Comparison of ENCODE assay signal across 8 cellular contexts in the genomic region with DNA sequence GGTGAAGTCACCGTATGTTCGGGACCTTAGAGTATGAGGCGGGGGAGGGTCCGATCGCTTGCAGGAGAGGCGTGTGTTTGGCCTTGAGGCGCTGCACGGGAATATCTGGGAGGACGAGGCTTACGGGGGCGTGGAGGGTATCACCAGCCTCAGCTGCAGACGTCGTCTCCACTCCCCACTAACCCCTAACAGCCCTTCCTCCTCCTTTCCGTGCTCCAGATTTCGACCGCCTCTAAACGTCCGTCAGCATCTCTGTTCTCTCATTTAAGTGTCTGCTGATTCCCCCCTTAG. TPM values are rescaled to one million over a fixed set of nuclear protein-coding genes. Genes with fewer than 3 reads are reported as not detected.
DNase-seq lines count a peak whose midpoint lies in the region; ATAC-seq and TF ChIP-seq lines count a peak whose summit lies in the region.

No MANE protein-coding gene starts in this region.

- H3K27ac Mint-ChIP-seq in endothelial cell (ENCODE audit: unreplicated experiment): peak overlapping the region; percentile 57
- H3K27ac Mint-ChIP-seq in natural killer cell treated with Interleukin-12 subunit alpha and Interleukin-12 subunit beta and Interleukin-15 and Interleukin-18, amount 100 ng/mL, for 72 hours: peak overlapping the region; percentile 91 to 95

- H3K9ac ChIP-seq in NT2/D1 (ENCODE audit: insufficient read length, low read depth): peak overlapping the region; percentile 98

- no peaks in the 10 kb centered on the region for H3K9me3 ChIP-seq in NT2/D1 (ENCODE audit: insufficient read depth, low read length)

- H3K4me1 Mint-ChIP-seq in endothelial cell (ENCODE audit: unreplicated experiment): peaks cover 2% of the 10 kb centered on the region
- peaks cover 15 to 18% of the 10 kb centered on the region in 2 donors for H3K4me1 Mint-ChIP-seq in natural killer cell treated with Interleukin-12 subunit alpha and Interleukin-12 subunit beta and Interleukin-15 and Interleukin-18, amount 100 ng/mL, for 72 hours (ENCODE audit: low read depth in 2 of 2)

- no peak for TF ChIP-seq CTCF in GM12864 (IDR thresholded peaks at IDR 0.05; ENCODE audit: low read depth, low read length, missing control alignments)
- TF ChIP-seq CTCF in endothelial cell (IDR thresholded peaks at IDR 0.05; ENCODE audit: unreplicated experiment): no peak

- no peaks in the 10 kb centered on the region for H3K27me3 ChIP-seq in NT2/D1 (ENCODE audit: insufficient read depth, insufficient read length)

- no peaks in the 10 kb centered on the region for H3K27me3 Mint-ChIP-seq in endothelial cell (ENCODE audit: unreplicated experiment)
- H3K27me3 Mint-ChIP-seq in natural killer cell treated with Interleukin-12 subunit alpha and Interleukin-12 subunit beta and Interleukin-15 and Interleukin-18, amount 100 ng/mL, for 72 hours: no peaks in the 10 kb centered on the region

- H3K4me1 ChIP-seq in NT2/D1 (ENCODE audit: insufficient read depth, insufficient read length): peaks cover 2% of the 10 kb centered on the region

- DNase-seq in GM12864 (ENCODE audit: low read depth) (no peak), NT2/D1 (ENCODE audit: low read depth, low spot score) (no peak), endothelial cell (ENCODE audit: low spot score) (no peak), NCI-H1417 (lab: John Stamatoyannopoulos, UW) (no peak), retina (no peak)
- no peak for DNase-seq in natural killer cell treated with Interleukin-12 subunit alpha and Interleukin-12 subunit beta and Interleukin-15 and Interleukin-18, amount 100 ng/mL, for 72 hours (ENCODE audit: low spot score)

- no peaks in the 10 kb centered on the region for H3K9me3 Mint-ChIP-seq in endothelial cell (ENCODE audit: unreplicated experiment)
- no peaks in the 10 kb centered on the region for H3K9me3 Mint-ChIP-seq in natural killer cell treated with Interleukin-12 subunit alpha and Interleukin-12 subunit beta and Interleukin-15 and Interleukin-18, amount 100 ng/mL, for 72 hours

- peak overlapping the region; percentile 96 for H3K4me3 Mint-ChIP-seq in endothelial cell (ENCODE audit: unreplicated experiment)
- peak overlapping the region; percentile 88 for H3K4me3 Mint-ChIP-seq in natural killer cell treated with Interleukin-12 subunit alpha and Interleukin-12 subunit beta and Interleukin-15 and Interleukin-18, amount 100 ng/mL, for 72 hours

- H3K36me3 Mint-ChIP-seq in endothelial cell (ENCODE audit: low read depth, unreplicated experiment): peaks cover 19% of the 10 kb centered on the region
- peaks cover 8% of the 10 kb centered on the region for H3K36me3 Mint-ChIP-seq in natural killer cell treated with Interleukin-12 subunit alpha and Interleukin-12 subunit beta and Interleukin-15 and Interleukin-18, amount 100 ng/mL, for 72 hours

- no peak for ATAC-seq in natural killer cell treated with Interleukin-12 subunit alpha and Interleukin-12 subunit beta and Interleukin-15 and Interleukin-18, amount 100 ng/mL, for 72 hours
- ATAC-seq in GM19397 (IDR thresholded peaks at IDR 0.05; ENCODE audit: unreplicated experiment) (no peak), HG03521 (IDR thresholded peaks at IDR 0.05; ENCODE audit: unreplicated experiment) (no peak)

- H3K4me3 ChIP-seq in GM12864 (ENCODE audit: low read depth, low read length): peak overlapping the region; percentile 87
- H3K4me3 ChIP-seq in NT2/D1 (ENCODE audit: insufficient read length, low read depth): peak overlapping the region; percentile 94

- H3K36me3 ChIP-seq in NT2/D1 (ENCODE audit: insufficient read depth, insufficient read length, low read length): peaks cover 30% of the 10 kb centered on the region

RNA-seq across cellular contexts. Expression of a gene that starts 23.5 kb away (rescaled TPM):
- 30.8 TPM for total RNA-seq in endothelial cell (ENCODE audit: unreplicated experiment)
- total RNA-seq in natural killer cell treated with Interleukin-12 subunit alpha and Interleukin-12 subunit beta and Interleukin-15 and Interleukin-18, amount 100 ng/mL, for 72 hours: 10 to 100 TPM; 23.9 to 26.2 TPM

RNA-seq across cellular contexts. Expression of a gene that starts 23.6 kb away (rescaled TPM):
- 0.51 TPM for total RNA-seq in endothelial cell (ENCODE audit: unreplicated experiment)
- total RNA-seq in natural killer cell treated with Interleukin-12 subunit alpha and Interleukin-12 subunit beta and Interleukin-15 and Interleukin-18, amount 100 ng/mL, for 72 hours: under 1 TPM; 0.45 to 0.53 TPM
